In the genomic region with DNA sequence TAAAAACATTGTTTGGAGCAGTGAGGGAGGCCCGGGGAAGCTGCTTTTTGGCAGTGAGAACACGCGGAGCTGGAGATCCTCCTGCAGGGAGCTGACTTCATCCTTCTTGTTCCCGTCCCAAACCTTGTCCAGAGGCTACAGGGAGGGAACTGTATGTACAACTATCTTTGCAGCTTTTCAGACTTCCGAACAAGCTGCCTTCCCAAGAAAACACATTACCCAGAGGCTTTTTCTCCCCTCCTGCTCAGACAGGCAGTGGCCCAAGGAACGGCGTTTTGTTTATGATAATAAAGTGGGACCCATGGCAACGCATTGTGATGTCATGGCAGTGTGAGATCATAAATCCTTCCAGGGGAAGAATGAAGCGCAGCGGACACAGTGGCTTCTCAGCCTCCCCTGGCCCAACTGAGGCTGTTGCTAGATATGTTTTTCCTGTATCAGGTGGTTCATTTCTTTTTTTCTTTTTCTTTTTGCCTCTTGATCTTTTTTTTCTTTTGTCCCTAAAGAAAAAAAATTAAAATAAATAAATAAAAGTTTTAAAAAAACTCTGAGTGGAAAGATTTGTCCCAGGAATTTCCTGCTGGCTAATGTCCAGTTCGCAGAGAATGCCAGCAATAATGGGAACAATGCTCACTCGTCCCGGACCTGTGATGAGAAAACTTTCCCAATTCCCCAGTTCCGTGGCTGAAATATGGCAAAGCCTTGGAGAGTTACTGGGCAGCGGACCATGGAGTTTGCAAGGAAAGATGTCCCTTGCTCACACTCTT, we compare ENCODE assay signal across 8 cellular contexts.
A peak's percentile ranks its signal among the peaks of the same experiment; 100 is the strongest.
DNase-seq lines count a peak whose midpoint lies in the region; ATAC-seq, FAIRE-seq and TF ChIP-seq lines count a peak whose summit lies in the region.

No MANE protein-coding gene starts in this region.

- no peak overlapping the region for H3K4me3 Mint-ChIP-seq in CD4-positive, alpha-beta T cell

- WGBS in trophoblast cell (ENCODE audit: extremely low coverage, insufficient coverage, insufficient read length), result no CpG with 5 or more reads among the region's 15 CpGs

- no peak for ATAC-seq in CD4-positive, alpha-beta T cell (ENCODE audit: poor library complexity)
- no peak for ATAC-seq in HG03139 (IDR thresholded peaks at IDR 0.05; ENCODE audit: unreplicated experiment)
- ATAC-seq in GM19467 (IDR thresholded peaks at IDR 0.05; ENCODE audit: unreplicated experiment), result no peak

- POLR2A ChIA-PET in CD4-positive, alpha-beta T cell (lab: Charles Lee), result no interaction called here

- H3K4me1 Mint-ChIP-seq in CD4-positive, alpha-beta T cell (ENCODE audit: low read depth), result no peaks in the 10 kb centered on the region

- H2BK12ac ChIP-seq in trophoblast cell (ENCODE audit: low read length), result peak overlapping the region; percentile 11

- no peak overlapping the region for H2BK120ac ChIP-seq in trophoblast cell (ENCODE audit: insufficient read depth, low read length, poor library complexity)

- no peak overlapping the region for H4K12ac ChIP-seq in trophoblast cell (ENCODE audit: low read depth, low read length)

- H3K18ac ChIP-seq in trophoblast cell (ENCODE audit: low read length), result no peak overlapping the region

- no peak overlapping the region for H4K91ac ChIP-seq in trophoblast cell (ENCODE audit: low read depth, low read length)

- H3K79me2 ChIP-seq in trophoblast cell (ENCODE audit: control insufficient read depth, insufficient read depth, low read length, poor library complexity), result no peaks in the 10 kb centered on the region

- CTCF ChIA-PET in CD4-positive, alpha-beta T cell (lab: Charles Lee), result no interaction called here

- peak overlapping the region; percentile 6 for H3K4me3 ChIP-seq in fibroblast of villous mesenchyme (ENCODE audit: low read depth, low read length)
- no peak overlapping the region for H3K4me3 ChIP-seq in trophoblast cell (ENCODE audit: low read depth, low read length)

- H3K27ac ChIP-seq in trophoblast cell (ENCODE audit: low read depth, low read length), result peak overlapping the region; percentile 6
- H3K27ac ChIP-seq in CD4-positive, alpha-beta T cell (ENCODE audit: low read depth, low read length), result no peak overlapping the region

- peak; percentile 51 for FAIRE-seq in RCC 7860 (lab: Jason Lieb, UNC)

- peak overlapping the region; percentile 37 for H3K9ac ChIP-seq in trophoblast cell (ENCODE audit: low read length)

- no peaks in the 10 kb centered on the region for H3K27me3 Mint-ChIP-seq in CD4-positive, alpha-beta T cell

- H3K4ac ChIP-seq in trophoblast cell (ENCODE audit: low read depth, low read length), result no peak overlapping the region

- H2AFZ ChIP-seq in trophoblast cell (ENCODE audit: insufficient read depth, low read length, poor library complexity), result no peak overlapping the region

- H3K9me3 Mint-ChIP-seq in CD4-positive, alpha-beta T cell, result no peaks in the 10 kb centered on the region

- no peak overlapping the region for H2BK5ac ChIP-seq in trophoblast cell (ENCODE audit: low read depth, low read length, poor library complexity)

- intact Hi-C loops in CD4-positive, alpha-beta T cell (cut with DNase I, micrococcal nuclease), result no loop called here

- no peak overlapping the region for H3K27ac Mint-ChIP-seq in CD4-positive, alpha-beta T cell

- no peak overlapping the region for H3K4me2 ChIP-seq in trophoblast cell (ENCODE audit: low read length)

- no peaks in the 10 kb centered on the region for H3K9me3 ChIP-seq in trophoblast cell (ENCODE audit: insufficient read depth, low read depth, low read length)
- H3K9me3 ChIP-seq in CD4-positive, alpha-beta T cell (ENCODE audit: control insufficient read depth, low read length), result no peaks in the 10 kb centered on the region

- H3K14ac ChIP-seq in trophoblast cell (ENCODE audit: low read length), result peak overlapping the region; percentile 28

- H3K27me3 ChIP-seq in trophoblast cell (ENCODE audit: insufficient read depth, low read length), result no peaks in the 10 kb centered on the region
- H3K27me3 ChIP-seq in CD4-positive, alpha-beta T cell (ENCODE audit: control insufficient read depth, insufficient read depth, low read length), result no peaks in the 10 kb centered on the region

- H3K23ac ChIP-seq in trophoblast cell (ENCODE audit: low read length), result no peak overlapping the region

- peaks cover 9 to 18% of the 10 kb centered on the region in 2 experiments for H3K4me1 ChIP-seq in trophoblast cell (ENCODE audit: control insufficient read depth in 1 of 2, insufficient read depth in 2 of 2, low read length in 2 of 2)

- peak; percentile 96 for DNase-seq in ELR (ENCODE audit: low read depth)
- peak; percentile 84 for DNase-seq in RCC 7860 (ENCODE audit: low spot score)
- peak; percentile 97 for DNase-seq in fibroblast of villous mesenchyme (ENCODE audit: low read depth)
- DNase-seq in trophoblast cell, result peak; percentile 93 to 96
- no peak for DNase-seq in CD4-positive, alpha-beta T cell
- no peak for DNase-seq in effector CD4-positive, alpha-beta T cell

- H4K8ac ChIP-seq in trophoblast cell (ENCODE audit: low read depth, low read length), result peak overlapping the region; percentile 24

- peaks cover 3% of the 10 kb centered on the region for H3K79me1 ChIP-seq in trophoblast cell (ENCODE audit: low read length)

- H2AK5ac ChIP-seq in trophoblast cell (ENCODE audit: low read length), result no peak overlapping the region

- no peak for TF ChIP-seq CTCF in fibroblast of villous mesenchyme (IDR thresholded peaks at IDR 0.05; ENCODE audit: insufficient read depth, low read depth, low read length)
- TF ChIP-seq CTCF in CD4-positive, alpha-beta T cell (IDR thresholded peaks at IDR 0.05), result no peak

- H3K36me3 ChIP-seq in trophoblast cell (ENCODE audit: control insufficient read depth in 1 of 2, insufficient read depth in 2 of 2, low read length in 2 of 2), result no peaks in the 10 kb centered on the region

- no peaks in the 10 kb centered on the region for H3K36me3 Mint-ChIP-seq in CD4-positive, alpha-beta T cell (ENCODE audit: low read depth)

Comparison
In these comparisons a context has a peak if more than half of its experiments do, and no peak if none do; other contexts are left out.
1. DNase-seq: peak in ELR (single experiment), RCC 7860 (single experiment), fibroblast of villous mesenchyme (single experiment) and trophoblast cell (2 of 2); none in CD4-positive, alpha-beta T cell (0 of 10) and effector CD4-positive, alpha-beta T cell (single experiment).